8 cellular contexts compared by ENCODE assay signal in genomic region chr1:201153474-201154388, GRCh38. TPM values are rescaled to one million over a fixed set of nuclear protein-coding genes. Genes with fewer than 3 reads are reported as not detected.
A peak's percentile ranks its signal among the peaks of the same experiment; 100 is the strongest.
DNase-seq lines count a peak whose midpoint lies in the region; ATAC-seq and TF ChIP-seq lines count a peak whose summit lies in the region.

No MANE protein-coding gene starts in this region.

- TF ChIP-seq CTCF in GM12865 (IDR thresholded peaks at IDR 0.05; ENCODE audit: insufficient read depth, low read depth, low read length, missing control alignments) = no peak

- no peaks in the 10 kb centered on the region for H3K9me3 Mint-ChIP-seq in activated naive CD8-positive, alpha-beta T cell treated with anti-CD3 and anti-CD28 coated beads for 36 hours
- no peaks in the 10 kb centered on the region for H3K9me3 Mint-ChIP-seq in immature natural killer cell
- no peaks in the 10 kb centered on the region for H3K9me3 Mint-ChIP-seq in stimulated activated naive CD8-positive, alpha-beta T cell treated with anti-CD3 and anti-CD28 coated beads, Interleukin-15, amount 100 ng/mL, for 72 hours

- H3K36me3 Mint-ChIP-seq in activated naive CD8-positive, alpha-beta T cell treated with anti-CD3 and anti-CD28 coated beads for 36 hours = peaks cover 8% of the 10 kb centered on the region
- peaks cover 4 to 13% (median 6%) of the 10 kb centered on the region in 3 donors for H3K36me3 Mint-ChIP-seq in immature natural killer cell

- H3K27ac Mint-ChIP-seq in activated naive CD8-positive, alpha-beta T cell treated with anti-CD3 and anti-CD28 coated beads for 36 hours = peak overlapping the region; percentile 80
- H3K27ac Mint-ChIP-seq in immature natural killer cell = peak overlapping the region in 5 of 6 donors; percentile 81 to 91 (median 83)
- H3K27ac Mint-ChIP-seq in stimulated activated naive CD8-positive, alpha-beta T cell treated with anti-CD3 and anti-CD28 coated beads, Interleukin-15, amount 100 ng/mL, for 72 hours = peak overlapping the region; percentile 87 to 88

- ATAC-seq in HG02571 (IDR thresholded peaks at IDR 0.05; ENCODE audit: unreplicated experiment) = peak; percentile 70
- ATAC-seq in stimulated activated naive CD8-positive, alpha-beta T cell treated with anti-CD3 and anti-CD28 coated beads, Interleukin-15, amount 100 ng/mL, for 72 hours = peak; percentile 86

- H3K4me3 Mint-ChIP-seq in activated naive CD8-positive, alpha-beta T cell treated with anti-CD3 and anti-CD28 coated beads for 36 hours = peak overlapping the region; percentile 85
- peak overlapping the region; percentile 89 to 92 (median 92) for H3K4me3 Mint-ChIP-seq in immature natural killer cell
- peak overlapping the region; percentile 80 to 88 for H3K4me3 Mint-ChIP-seq in stimulated activated naive CD8-positive, alpha-beta T cell treated with anti-CD3 and anti-CD28 coated beads, Interleukin-15, amount 100 ng/mL, for 72 hours

- peak overlapping the region; percentile 89 for H3K4me3 ChIP-seq in GM12865 (ENCODE audit: low read depth, low read length)

- H3K27me3 Mint-ChIP-seq in activated naive CD8-positive, alpha-beta T cell treated with anti-CD3 and anti-CD28 coated beads for 36 hours = peaks cover 10% of the 10 kb centered on the region
- peaks cover 4 to 6% (median 5%) of the 10 kb centered on the region in 3 donors for H3K27me3 Mint-ChIP-seq in immature natural killer cell (ENCODE audit: low read depth in 3 of 3)
- H3K27me3 Mint-ChIP-seq in stimulated activated naive CD8-positive, alpha-beta T cell treated with anti-CD3 and anti-CD28 coated beads, Interleukin-15, amount 100 ng/mL, for 72 hours = peaks cover 27% of the 10 kb centered on the region

- peaks cover 17% of the 10 kb centered on the region for H3K4me1 Mint-ChIP-seq in activated naive CD8-positive, alpha-beta T cell treated with anti-CD3 and anti-CD28 coated beads for 36 hours
- H3K4me1 Mint-ChIP-seq in immature natural killer cell = peaks cover 15 to 18% of the 10 kb centered on the region in 2 donors
- peaks cover 21% of the 10 kb centered on the region for H3K4me1 Mint-ChIP-seq in stimulated activated naive CD8-positive, alpha-beta T cell treated with anti-CD3 and anti-CD28 coated beads, Interleukin-15, amount 100 ng/mL, for 72 hours

- DNase-seq in A172 (ENCODE audit: low spot score) = peak; percentile 51
- DNase-seq in GM12865 (ENCODE audit: low read depth) = peak; percentile 4
- peak; percentile 52 for DNase-seq in MV-4-11 (lab: John Stamatoyannopoulos, UW)
- DNase-seq in activated naive CD8-positive, alpha-beta T cell treated with anti-CD3 and anti-CD28 coated beads for 36 hours = no peak
- no peak for DNase-seq in immature natural killer cell
- DNase-seq in stimulated activated naive CD8-positive, alpha-beta T cell treated with anti-CD3 and anti-CD28 coated beads, Interleukin-15, amount 100 ng/mL, for 72 hours = no peak
- DNase-seq in DMS153 treated with DMSO at 0.1 percent for 48 hours (lab: John Stamatoyannopoulos, UW; ENCODE audit: unreplicated experiment) = no peak

RNA-seq across cellular contexts. Expression of gene TMEM9, which starts 0.5 kb away (rescaled TPM):
- total RNA-seq in A172 (2014; rRNA removed; shearing (Covaris generic)) = 202 and 213 TPM in 2 replicates
- total RNA-seq in activated naive CD8-positive, alpha-beta T cell treated with anti-CD3 and anti-CD28 coated beads for 36 hours = 10 to 100 TPM; 28.2 to 29.8 TPM
- polyA plus RNA-seq in immature natural killer cell = 10 to 100 TPM; 32.6 to 66.7 (median 38.9) TPM

RNA-seq across cellular contexts. Expression of gene ASCL5, which starts 26.7 kb away (rescaled TPM):
- not detected in 2 replicates for total RNA-seq in A172 (2014; rRNA removed; shearing (Covaris generic))
- total RNA-seq in activated naive CD8-positive, alpha-beta T cell treated with anti-CD3 and anti-CD28 coated beads for 36 hours = under 1 TPM; 0.30 to 0.35 TPM
- under 1 TPM in 1 of 3 donors, not detected in 2; 0.11 TPM for polyA plus RNA-seq in immature natural killer cell

RNA-seq across cellular contexts. Expression of gene IGFN1, which starts 36.9 kb away (rescaled TPM):
- 20.7 and 26.0 TPM in 2 replicates for total RNA-seq in A172 (2014; rRNA removed; shearing (Covaris generic))
- not detected for total RNA-seq in activated naive CD8-positive, alpha-beta T cell treated with anti-CD3 and anti-CD28 coated beads for 36 hours
- polyA plus RNA-seq in immature natural killer cell = not detected

RNA-seq across cellular contexts. Expression of gene CACNA1S, which starts 41.5 kb away (rescaled TPM):
- total RNA-seq in A172 (2014; rRNA removed; shearing (Covaris generic)) = not detected in 2 replicates
- not detected for total RNA-seq in activated naive CD8-positive, alpha-beta T cell treated with anti-CD3 and anti-CD28 coated beads for 36 hours
- polyA plus RNA-seq in immature natural killer cell = not detected

Comparison
In these comparisons a context has a peak if more than half of its experiments do, and no peak if none do; other contexts are left out.
1. DNase-seq: peak in A172 (single experiment), GM12865 (single experiment) and MV-4-11 (single experiment); none in activated naive CD8-positive, alpha-beta T cell treated with anti-CD3 and anti-CD28 coated beads for 36 hours (single experiment), immature natural killer cell (0 of 3), stimulated activated naive CD8-positive, alpha-beta T cell treated with anti-CD3 and anti-CD28 coated beads, Interleukin-15, amount 100 ng/mL, for 72 hours (0 of 2) and DMS153 treated with DMSO at 0.1 percent for 48 hours (single experiment).
2. RNA of gene IGFN1, which starts 36.9 kb away (total RNA-seq): 20.7 to 26.0 TPM in A172; not detected in activated naive CD8-positive, alpha-beta T cell treated with anti-CD3 and anti-CD28 coated beads for 36 hours; every median in the first group is over 10 times any median in the second.
3. Peak in every context shown above with its lines, with median percentiles within 50 percentile points of each other: H3K27ac Mint-ChIP-seq and H3K4me3 Mint-ChIP-seq.